1 cellular context compared by ENCODE assay signal in genomic region chr9:133144142-133144886, GRCh38.
TF ChIP-seq lines count a peak whose summit lies in the region.

No MANE protein-coding gene starts in this region.

TF ChIP-seq in K562, 482 proteins besides CTCF, POLR2A, EP300 and RAD21 (continued from another document and continues in another):
- TF ChIP-seq, protein P1, sequence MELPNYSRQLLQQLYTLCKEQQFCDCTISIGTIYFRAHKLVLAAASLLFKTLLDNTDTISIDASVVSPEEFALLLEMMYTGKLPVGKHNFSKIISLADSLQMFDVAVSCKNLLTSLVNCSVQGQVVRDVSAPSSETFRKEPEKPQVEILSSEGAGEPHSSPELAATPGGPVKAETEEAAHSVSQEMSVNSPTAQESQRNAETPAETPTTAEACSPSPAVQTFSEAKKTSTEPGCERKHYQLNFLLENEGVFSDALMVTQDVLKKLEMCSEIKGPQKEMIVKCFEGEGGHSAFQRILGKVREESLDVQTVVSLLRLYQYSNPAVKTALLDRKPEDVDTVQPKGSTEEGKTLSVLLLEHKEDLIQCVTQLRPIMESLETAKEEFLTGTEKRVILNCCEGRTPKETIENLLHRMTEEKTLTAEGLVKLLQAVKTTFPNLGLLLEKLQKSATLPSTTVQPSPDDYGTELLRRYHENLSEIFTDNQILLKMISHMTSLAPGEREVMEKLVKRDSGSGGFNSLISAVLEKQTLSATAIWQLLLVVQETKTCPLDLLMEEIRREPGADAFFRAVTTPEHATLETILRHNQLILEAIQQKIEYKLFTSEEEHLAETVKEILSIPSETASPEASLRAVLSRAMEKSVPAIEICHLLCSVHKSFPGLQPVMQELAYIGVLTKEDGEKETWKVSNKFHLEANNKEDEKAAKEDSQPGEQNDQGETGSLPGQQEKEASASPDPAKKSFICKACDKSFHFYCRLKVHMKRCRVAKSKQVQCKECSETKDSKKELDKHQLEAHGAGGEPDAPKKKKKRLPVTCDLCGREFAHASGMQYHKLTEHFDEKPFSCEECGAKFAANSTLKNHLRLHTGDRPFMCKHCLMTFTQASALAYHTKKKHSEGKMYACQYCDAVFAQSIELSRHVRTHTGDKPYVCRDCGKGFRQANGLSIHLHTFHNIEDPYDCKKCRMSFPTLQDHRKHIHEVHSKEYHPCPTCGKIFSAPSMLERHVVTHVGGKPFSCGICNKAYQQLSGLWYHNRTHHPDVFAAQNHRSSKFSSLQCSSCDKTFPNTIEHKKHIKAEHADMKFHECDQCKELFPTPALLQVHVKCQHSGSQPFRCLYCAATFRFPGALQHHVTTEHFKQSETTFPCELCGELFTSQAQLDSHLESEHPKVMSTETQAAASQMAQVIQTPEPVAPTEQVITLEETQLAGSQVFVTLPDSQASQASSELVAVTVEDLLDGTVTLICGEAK (IDR thresholded peaks at IDR 0.05): peak; percentile 53
- TF ChIP-seq, protein P1 (CRISPR knock-in tag; IDR thresholded peaks at IDR 0.05): no peak
- no peak for TF ChIP-seq ZNF586 (CRISPR knock-in tag; conservative IDR thresholded peaks at IDR 0.05)
- TF ChIP-seq, protein P2, sequence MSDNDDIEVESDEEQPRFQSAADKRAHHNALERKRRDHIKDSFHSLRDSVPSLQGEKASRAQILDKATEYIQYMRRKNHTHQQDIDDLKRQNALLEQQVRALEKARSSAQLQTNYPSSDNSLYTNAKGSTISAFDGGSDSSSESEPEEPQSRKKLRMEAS (CRISPR knock-in tag; IDR thresholded peaks at IDR 0.05): peak; percentile 87
- 0 out of 2 replicates have a peak, but pooled peaks have one; percentile 18 for TF ChIP-seq NFIC (IDR thresholded peaks at IDR 0.05)
- no peak for TF ChIP-seq NR2C1 (IDR thresholded peaks at IDR 0.05)
- TF ChIP-seq NR2C1 (tag; IDR thresholded peaks at IDR 0.05): no peak
- TF ChIP-seq KAT7 (CRISPR knock-in tag; IDR thresholded peaks at IDR 0.05; ENCODE audit: borderline replicate concordance): peak; percentile 61; the same call in 1 of the 2 replicates
- TF ChIP-seq, protein P3, sequence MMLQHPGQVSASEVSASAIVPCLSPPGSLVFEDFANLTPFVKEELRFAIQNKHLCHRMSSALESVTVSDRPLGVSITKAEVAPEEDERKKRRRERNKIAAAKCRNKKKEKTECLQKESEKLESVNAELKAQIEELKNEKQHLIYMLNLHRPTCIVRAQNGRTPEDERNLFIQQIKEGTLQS (IDR thresholded peaks at IDR 0.05): 0 out of 2 replicates have a peak, but pooled peaks have one; percentile 10
- TF ChIP-seq, protein P3 (CRISPR knock-in tag; conservative IDR thresholded peaks at IDR 0.05): no peak
- TF ChIP-seq GATAD2B (IDR thresholded peaks at IDR 0.05; ENCODE audit: borderline replicate concordance): no peak; the same call in 1 of the 2 replicates
- no peak for TF ChIP-seq BACH1 (tag; IDR thresholded peaks at IDR 0.05)
- TF ChIP-seq CREB3 (tag; conservative IDR thresholded peaks at IDR 0.05; ENCODE audit: low read depth): no peak
- no peak for TF ChIP-seq HES1 (IDR thresholded peaks at IDR 0.05; ENCODE audit: low read depth)
- TF ChIP-seq SIN3A (IDR thresholded peaks at IDR 0.05; ENCODE audit: borderline replicate concordance in 2 of 2, control insufficient read depth in 1 of 2, low read depth in 2 of 2, low read length in 2 of 2): peak; percentile 38 to 62; a peak in 2 of 4 replicates
- no peak for TF ChIP-seq THRAP3 (IDR thresholded peaks at IDR 0.05; ENCODE audit: borderline replicate concordance)
- TF ChIP-seq ARNT (IDR thresholded peaks at IDR 0.05): 0 out of 4 replicates have a peak, but pooled peaks of 1 of the 2 experiments have one; percentile 19
- TF ChIP-seq DACH1 (IDR thresholded peaks at IDR 0.05; ENCODE audit: partially characterized antibody): peak; percentile 75
- 0 out of 2 replicates have a peak, but pooled peaks have one; percentile 25 for TF ChIP-seq HOMEZ (CRISPR knock-in tag; IDR thresholded peaks at IDR 0.05)
- no peak for TF ChIP-seq ZNF830 (CRISPR knock-in tag; IDR thresholded peaks at IDR 0.05)
- TF ChIP-seq ZNF23 (CRISPR knock-in tag; IDR thresholded peaks at IDR 0.05): no peak
- TF ChIP-seq, protein P4, sequence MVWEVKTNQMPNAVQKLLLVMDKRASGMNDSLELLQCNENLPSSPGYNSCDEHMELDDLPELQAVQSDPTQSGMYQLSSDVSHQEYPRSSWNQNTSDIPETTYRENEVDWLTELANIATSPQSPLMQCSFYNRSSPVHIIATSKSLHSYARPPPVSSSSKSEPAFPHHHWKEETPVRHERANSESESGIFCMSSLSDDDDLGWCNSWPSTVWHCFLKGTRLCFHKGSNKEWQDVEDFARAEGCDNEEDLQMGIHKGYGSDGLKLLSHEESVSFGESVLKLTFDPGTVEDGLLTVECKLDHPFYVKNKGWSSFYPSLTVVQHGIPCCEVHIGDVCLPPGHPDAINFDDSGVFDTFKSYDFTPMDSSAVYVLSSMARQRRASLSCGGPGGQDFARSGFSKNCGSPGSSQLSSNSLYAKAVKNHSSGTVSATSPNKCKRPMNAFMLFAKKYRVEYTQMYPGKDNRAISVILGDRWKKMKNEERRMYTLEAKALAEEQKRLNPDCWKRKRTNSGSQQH (CRISPR knock-in tag; IDR thresholded peaks at IDR 0.05): 0 out of 2 replicates have a peak, but pooled peaks have one; percentile 61
- TF ChIP-seq HLTF (IDR thresholded peaks at IDR 0.05): peak; percentile 66; the same call in 1 of the 2 replicates
- TF ChIP-seq, protein P5, sequence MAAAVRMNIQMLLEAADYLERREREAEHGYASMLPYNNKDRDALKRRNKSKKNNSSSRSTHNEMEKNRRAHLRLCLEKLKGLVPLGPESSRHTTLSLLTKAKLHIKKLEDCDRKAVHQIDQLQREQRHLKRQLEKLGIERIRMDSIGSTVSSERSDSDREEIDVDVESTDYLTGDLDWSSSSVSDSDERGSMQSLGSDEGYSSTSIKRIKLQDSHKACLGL (CRISPR knock-in tag; IDR thresholded peaks at IDR 0.05; ENCODE audit: borderline replicate concordance, poor library complexity, severe bottlenecking): no peak
- TF ChIP-seq, protein P6, sequence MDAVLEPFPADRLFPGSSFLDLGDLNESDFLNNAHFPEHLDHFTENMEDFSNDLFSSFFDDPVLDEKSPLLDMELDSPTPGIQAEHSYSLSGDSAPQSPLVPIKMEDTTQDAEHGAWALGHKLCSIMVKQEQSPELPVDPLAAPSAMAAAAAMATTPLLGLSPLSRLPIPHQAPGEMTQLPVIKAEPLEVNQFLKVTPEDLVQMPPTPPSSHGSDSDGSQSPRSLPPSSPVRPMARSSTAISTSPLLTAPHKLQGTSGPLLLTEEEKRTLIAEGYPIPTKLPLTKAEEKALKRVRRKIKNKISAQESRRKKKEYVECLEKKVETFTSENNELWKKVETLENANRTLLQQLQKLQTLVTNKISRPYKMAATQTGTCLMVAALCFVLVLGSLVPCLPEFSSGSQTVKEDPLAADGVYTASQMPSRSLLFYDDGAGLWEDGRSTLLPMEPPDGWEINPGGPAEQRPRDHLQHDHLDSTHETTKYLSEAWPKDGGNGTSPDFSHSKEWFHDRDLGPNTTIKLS (IDR thresholded peaks at IDR 0.05; ENCODE audit: borderline replicate concordance, low read depth): no peak; the same call in 1 of the 2 replicates
- TF ChIP-seq ZNF76 (CRISPR knock-in tag; IDR thresholded peaks at IDR 0.05; ENCODE audit: borderline replicate concordance): no peak
- peak; percentile 69; the same call in 1 of the 2 replicates for TF ChIP-seq LARP7 (IDR thresholded peaks at IDR 0.05)
- no peak for TF ChIP-seq ZNF311 (CRISPR knock-in tag; IDR thresholded peaks at IDR 0.05)
- 0 out of 4 replicates have a peak, but pooled peaks of 1 of the 2 experiments have one; percentile 69 for TF ChIP-seq FOXA3 (CRISPR knock-in tag; conservative IDR thresholded peaks at IDR 0.05 in 1 of 2, IDR thresholded peaks at IDR 0.05 in 1 of 2)
- TF ChIP-seq GMEB1 (CRISPR knock-in tag; IDR thresholded peaks at IDR 0.05): no peak
- TF ChIP-seq TAF1 (IDR thresholded peaks at IDR 0.05; ENCODE audit: control insufficient read depth, extremely low read depth, insufficient read depth, low read length, severe bottlenecking): no peak
- TF ChIP-seq ARHGAP35 (IDR thresholded peaks at IDR 0.05; ENCODE audit: partially characterized antibody): no peak
- TF ChIP-seq ZNF449 (CRISPR knock-in tag; IDR thresholded peaks at IDR 0.05): no peak
- TF ChIP-seq ZNF584 (CRISPR knock-in tag; IDR thresholded peaks at IDR 0.05; ENCODE audit: low read depth): no peak
- TF ChIP-seq HDAC1 (IDR thresholded peaks at IDR 0.05): peak in 1 of 2 experiments; percentile 93; a peak in 2 of 4 replicates
- no peak for TF ChIP-seq KLF10 (CRISPR knock-in tag; IDR thresholded peaks at IDR 0.05)
- no peak for TF ChIP-seq HNRNPH1 (optimal IDR thresholded peaks at IDR 0.05; ENCODE audit: low read depth, low read length)
- no peak for TF ChIP-seq ZNF561 (CRISPR knock-in tag; conservative IDR thresholded peaks at IDR 0.05)
- 0 out of 2 replicates have a peak, but pooled peaks have one; percentile 18 for TF ChIP-seq ZKSCAN1 (IDR thresholded peaks at IDR 0.05; ENCODE audit: low read depth, low read length)
- no peak for TF ChIP-seq BMI1 (IDR thresholded peaks at IDR 0.05; ENCODE audit: low read length)
